ENCODE assay signal across 29 cellular contexts in genomic region chr4:136186650-136187049, GRCh38.
"Had no signal": no experiment of that assay in that cellular context is flagged by ENCODE, and none has a peak within 500 bp of the region (broad histone marks: within the 10 kb centered on the region; RNA-seq: fewer than 3 reads in every experiment).

No MANE protein-coding gene starts in this region.

- H3K9ac ChIP-seq: parathyroid adenoma had no signal

- H2AFZ ChIP-seq: parathyroid adenoma had no signal

- H3K27me3 ChIP-seq: ovary, right lobe of liver, sigmoid colon, suprapubic skin, testis, tibial artery, transverse colon, upper lobe of right lung, uterus had no signal

- H3K36me3 Mint-ChIP-seq: stimulated activated effector memory CD8-positive, alpha-beta T cell treated with anti-CD3 and anti-CD28 coated beads, Interleukin-12 subunit alpha, Interleukin-12 subunit beta, amount 100 ng/mL, for 72 hours; type B pancreatic cell had no signal

- H3K4me1 ChIP-seq: parathyroid adenoma, psoas muscle, right lobe of liver, sigmoid colon, suprapubic skin, testis, tibial artery, transverse colon, upper lobe of right lung, uterus had no signal

- H3K9me3 ChIP-seq: ovary, psoas muscle, right lobe of liver, sigmoid colon, suprapubic skin, testis, tibial artery, transverse colon, upper lobe of right lung, uterus had no signal

- H3K4me3 ChIP-seq: ovary, psoas muscle, right lobe of liver, sigmoid colon, suprapubic skin, testis, tibial artery, transverse colon, upper lobe of right lung, uterus had no signal

- H3K27me3 Mint-ChIP-seq: naive thymus-derived CD8-positive, alpha-beta T cell; natural killer cell treated with Interleukin-12 subunit alpha and Interleukin-12 subunit beta and Interleukin-15 and Interleukin-18, amount 100 ng/mL, for 72 hours; progenitor cell of endocrine pancreas; stimulated activated naive CD8-positive, alpha-beta T cell treated with anti-CD3 and anti-CD28 coated beads, Interleukin-15, amount 100 ng/mL, for 72 hours; type B pancreatic cell had no signal

- H3K79me2 ChIP-seq: parathyroid adenoma had no signal

- ATAC-seq: naive thymus-derived CD8-positive, alpha-beta T cell; natural killer cell treated with Interleukin-12 subunit alpha and Interleukin-12 subunit beta and Interleukin-15 and Interleukin-18, amount 100 ng/mL, for 72 hours; psoas muscle; right cardiac atrium; right lobe of liver; stimulated activated effector memory CD8-positive, alpha-beta T cell treated with anti-CD3 and anti-CD28 coated beads, Interleukin-12 subunit alpha, Interleukin-12 subunit beta, amount 100 ng/mL, for 72 hours; stimulated activated naive CD8-positive, alpha-beta T cell treated with anti-CD3 and anti-CD28 coated beads, Interleukin-15, amount 100 ng/mL, for 72 hours; stimulated activated naive CD8-positive, alpha-beta T cell treated with anti-CD3 and anti-CD28 coated beads, Interleukin-15, Interleukin-2, amounts not matched to agents 100 U/mL and 50 U/mL, for 24 hours; upper lobe of right lung had no signal

- H3K27ac ChIP-seq: ovary, parathyroid adenoma, psoas muscle, right lobe of liver, sigmoid colon, suprapubic skin, testis, tibial artery, transverse colon, upper lobe of right lung, uterus had no signal

- H3K36me3 ChIP-seq: ovary, right lobe of liver, sigmoid colon, suprapubic skin, tibial artery, transverse colon, upper lobe of right lung, uterus had no signal

- DNase-seq: naive thymus-derived CD8-positive, alpha-beta T cell; nephron progenitor cell; occipital lobe; ovary; psoas muscle; right cardiac atrium; right lobe of liver; sigmoid colon; small intestine; stimulated activated CD4-positive, alpha-beta T cell treated with anti-CD3 and anti-CD28 coated beads, Interleukin-15, amount 100 ng/mL, for 24 hours; stimulated activated CD4-positive, alpha-beta T cell treated with anti-CD3 and anti-CD28 coated beads, Interleukin-2, amount 100 ng/mL, for 24 hours; stimulated activated CD4-positive, alpha-beta T cell treated with anti-CD3 and anti-CD28 coated beads, Interleukin-2, amount 100 ng/mL, for 48 hours; stimulated activated CD4-positive, alpha-beta T cell treated with anti-CD3 and anti-CD28 coated beads, Interleukin-4, amount 100 ng/mL, for 24 hours; stimulated activated naive CD4-positive, alpha-beta T cell; stimulated activated naive CD8-positive, alpha-beta T cell treated with anti-CD3 and anti-CD28 coated beads, Interleukin-15, amount 100 ng/mL, for 72 hours; stimulated activated naive CD8-positive, alpha-beta T cell treated with anti-CD3 and anti-CD28 coated beads, Interleukin-15, Interleukin-2, amounts not matched to agents 100 U/mL and 50 U/mL, for 24 hours; substantia nigra; testis; tibial artery; transverse colon; upper lobe of right lung; uterus had no signal

- H3K9me3 Mint-ChIP-seq: type B pancreatic cell had no signal

- H3K4me3 Mint-ChIP-seq: naive thymus-derived CD8-positive, alpha-beta T cell; natural killer cell treated with Interleukin-12 subunit alpha and Interleukin-12 subunit beta and Interleukin-15 and Interleukin-18, amount 100 ng/mL, for 72 hours; nephron progenitor cell; neural crest cell; stimulated activated effector memory CD8-positive, alpha-beta T cell treated with anti-CD3 and anti-CD28 coated beads, Interleukin-12 subunit alpha, Interleukin-12 subunit beta, amount 100 ng/mL, for 72 hours; stimulated activated naive CD8-positive, alpha-beta T cell treated with anti-CD3 and anti-CD28 coated beads, Interleukin-15, amount 100 ng/mL, for 72 hours; type B pancreatic cell had no signal

- H3K27ac Mint-ChIP-seq: naive thymus-derived CD8-positive, alpha-beta T cell; natural killer cell treated with Interleukin-12 subunit alpha and Interleukin-12 subunit beta and Interleukin-15 and Interleukin-18, amount 100 ng/mL, for 72 hours; nephron progenitor cell; progenitor cell of endocrine pancreas; stimulated activated effector memory CD8-positive, alpha-beta T cell treated with anti-CD3 and anti-CD28 coated beads, Interleukin-12 subunit alpha, Interleukin-12 subunit beta, amount 100 ng/mL, for 72 hours; stimulated activated naive CD8-positive, alpha-beta T cell treated with anti-CD3 and anti-CD28 coated beads, Interleukin-15, amount 100 ng/mL, for 72 hours; type B pancreatic cell had no signal

- H3K4me1 Mint-ChIP-seq: nephron progenitor cell; neural crest cell; stimulated activated effector memory CD8-positive, alpha-beta T cell treated with anti-CD3 and anti-CD28 coated beads, Interleukin-12 subunit alpha, Interleukin-12 subunit beta, amount 100 ng/mL, for 72 hours; stimulated activated naive CD8-positive, alpha-beta T cell treated with anti-CD3 and anti-CD28 coated beads, Interleukin-15, amount 100 ng/mL, for 72 hours had no signal
